23 cellular contexts compared by ENCODE assay signal in the genomic region with DNA sequence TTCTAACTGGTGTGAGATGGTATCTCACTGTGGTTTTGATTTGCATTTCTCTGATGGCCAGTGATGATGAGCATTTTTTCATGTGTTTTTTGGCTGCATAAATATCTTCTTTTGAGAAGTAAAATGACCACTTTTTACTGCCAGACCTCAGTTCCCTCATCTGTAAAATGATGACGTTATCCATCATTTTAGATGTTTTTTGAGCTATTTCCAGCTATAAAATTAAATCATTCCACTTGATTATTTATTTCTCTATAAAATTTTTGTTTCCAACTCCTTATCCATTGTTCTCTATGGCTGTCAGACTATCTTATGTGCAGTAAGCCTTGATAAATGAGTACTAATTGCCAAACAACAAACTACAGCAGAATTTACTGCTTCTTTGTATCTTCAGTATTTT.
"Had no signal": no experiment of that assay in that cellular context is flagged by ENCODE, and none has a peak within 500 bp of the region (broad histone marks: within the 10 kb centered on the region; RNA-seq: fewer than 3 reads in every experiment).

No MANE protein-coding gene starts in this region.

- ATAC-seq: esophagus mucosa; gastrocnemius medialis; mucosa of descending colon; natural killer cell treated with Interleukin-12 subunit alpha and Interleukin-12 subunit beta and Interleukin-15 and Interleukin-18, amount 100 ng/mL, for 72 hours; right cardiac atrium; stimulated activated naive B cell treated with anti-CD40 and anti-IgM and Interleukin-4, amounts not matched to agents 10 μg/mL and 1 μg/mL and 100 μg/mL, for 72 hours had no signal

- H3K9me3 ChIP-seq: gastrocnemius medialis, mucosa of descending colon, neutrophil, prostate gland, vagina had no signal

- H3K9me3 Mint-ChIP-seq: memory B cell; naive B cell; natural killer cell treated with Interleukin-12 subunit alpha and Interleukin-12 subunit beta and Interleukin-15 and Interleukin-18, amount 100 ng/mL, for 72 hours; neural crest cell; stimulated activated naive CD8-positive, alpha-beta T cell treated with anti-CD3 and anti-CD28 coated beads, Interleukin-15, Interleukin-2, amounts not matched to agents 100 ng/mL and 50 ng/mL, for 24 hours had no signal

- H3K27ac ChIP-seq: epithelial cell of prostate, gastrocnemius medialis, neutrophil, prostate gland, vagina had no signal

- H3K36me3 Mint-ChIP-seq: memory B cell; naive B cell; natural killer cell treated with Interleukin-12 subunit alpha and Interleukin-12 subunit beta and Interleukin-15 and Interleukin-18, amount 100 ng/mL, for 72 hours had no signal

- H3K4me3 Mint-ChIP-seq: memory B cell; naive B cell; natural killer cell treated with Interleukin-12 subunit alpha and Interleukin-12 subunit beta and Interleukin-15 and Interleukin-18, amount 100 ng/mL, for 72 hours; neural crest cell; stimulated activated naive B cell treated with anti-CD40 and anti-IgM and Interleukin-4, amounts not matched to agents 10 μg/mL and 1 μg/mL and 100 μg/mL, for 72 hours; stimulated activated naive CD8-positive, alpha-beta T cell treated with anti-CD3 and anti-CD28 coated beads, Interleukin-15, Interleukin-2, amounts not matched to agents 100 ng/mL and 50 ng/mL, for 24 hours had no signal

- H3K27me3 ChIP-seq: gastrocnemius medialis, neutrophil, vagina had no signal

- H3K36me3 ChIP-seq: gastrocnemius medialis, neutrophil, prostate gland, vagina had no signal

- H3K4me1 Mint-ChIP-seq: memory B cell, naive B cell had no signal

- FAIRE-seq: keratinocyte, small intestine had no signal

- H3K27ac Mint-ChIP-seq: memory B cell; naive B cell; natural killer cell treated with Interleukin-12 subunit alpha and Interleukin-12 subunit beta and Interleukin-15 and Interleukin-18, amount 100 ng/mL, for 72 hours; stimulated activated naive B cell treated with anti-CD40 and anti-IgM and Interleukin-4, amounts not matched to agents 10 μg/mL and 1 μg/mL and 100 μg/mL, for 72 hours; stimulated activated naive CD8-positive, alpha-beta T cell treated with anti-CD3 and anti-CD28 coated beads, Interleukin-15, Interleukin-2, amounts not matched to agents 100 ng/mL and 50 ng/mL, for 24 hours had no signal

- H3K4me1 ChIP-seq: prostate gland had no signal

- H3K4me3 ChIP-seq: gastrocnemius medialis, lung, mucosa of descending colon, prostate gland, vagina had no signal

- DNase-seq: cortex of kidney; effector CD4-positive, alpha-beta T cell; gastrocnemius medialis; head of caudate nucleus; mucosa of descending colon; naive B cell; right cardiac atrium; small intestine; stimulated activated CD4-positive, alpha-beta T cell treated with anti-CD3 and anti-CD28 coated beads, Interleukin-15, amount 100 ng/mL, for 24 hours; stimulated activated CD4-positive, alpha-beta T cell treated with anti-CD3 and anti-CD28 coated beads, Interleukin-2, amount 100 ng/mL, for 48 hours; stimulated activated naive B cell treated with anti-CD40 and anti-IgM and Interleukin-4, amounts not matched to agents 10 μg/mL and 1 μg/mL and 100 μg/mL, for 72 hours; trophoblast cell had no signal
